Comparison of ENCODE assay signal across 9 cellular contexts in genomic region chr20:1377984-1378742, GRCh38. TPM values are rescaled to one million over a fixed set of nuclear protein-coding genes. Genes with fewer than 3 reads are reported as not detected.
DNase-seq lines count a peak whose midpoint lies in the region; ATAC-seq, FAIRE-seq and TF ChIP-seq lines count a peak whose summit lies in the region.
"Had no signal": no experiment of that assay in that cellular context is flagged by ENCODE, and none has a peak within 500 bp of the region (broad histone marks: within the 10 kb centered on the region; RNA-seq: fewer than 3 reads in every experiment).

No MANE protein-coding gene starts in this region.

- no peak overlapping the region for H2AK5ac ChIP-seq in H1 (ENCODE audit: low read depth, low read length)

- no peak overlapping the region for H3K9ac ChIP-seq in H1 (replicated peaks in 1 of 4; ENCODE audit: extremely low read depth in 1 of 4, low read depth in 3 of 4, low read length in 3 of 4)

- H3K56ac ChIP-seq in H1 (replicated peaks; ENCODE audit: insufficient read length, low read depth, low read length): no peak overlapping the region

- DNase-seq in RKO (ENCODE audit: low spot score) (peak; percentile 38), H1 (ENCODE audit: low read depth in 1 of 2, low spot score in 2 of 2) (no peak), NCI-H2029 (lab: John Stamatoyannopoulos, UW) (no peak), ecto neural progenitor cell (ENCODE audit: low spot score) (no peak), Peyer's patch (no peak)
- DNase-seq: NCI-H187 had no signal

- H4K8ac ChIP-seq in H1 (ENCODE audit: extremely low read depth, insufficient read depth, low read length): peak overlapping the region; percentile 29; the same call in 1 of the 2 replicates

- H3K23me2 ChIP-seq in H1 (ENCODE audit: low read depth, low read length): no peaks in the 10 kb centered on the region

- no peak overlapping the region for H3K4me3 ChIP-seq in H1 (ENCODE audit: extremely low read depth in 1 of 4, insufficient read depth in 2 of 4, low read depth in 3 of 4, low read length in 4 of 4)
- no peak overlapping the region for H3K4me3 ChIP-seq in skin epidermis
- H3K4me3 ChIP-seq in Peyer's patch: no peak overlapping the region

- no peak for TF ChIP-seq EP300 in H1 (IDR thresholded peaks at IDR 0.05; ENCODE audit: borderline replicate concordance in 1 of 2, low read depth in 2 of 2, low read length in 2 of 2)

- H2AFZ ChIP-seq in H1 (ENCODE audit: low read length): no peak overlapping the region

- no peak for TF ChIP-seq RAD21 in H1 (IDR thresholded peaks at IDR 0.05 in 1 of 2, conservative IDR thresholded peaks at IDR 0.05 in 1 of 2; ENCODE audit: low read depth in 2 of 2, low read length in 2 of 2)

- H3K4me1 ChIP-seq in H1 (replicated peaks in 1 of 4; ENCODE audit: control insufficient read depth in 3 of 4, insufficient read depth in 4 of 4, low read length in 3 of 4) (peaks cover 0 to 17% (median 2%) of the 10 kb centered on the region in 4 experiments; a peak in 4 of 7 replicates), Peyer's patch (peaks cover 0 to 62% (median 6%) of the 10 kb centered on the region in 4 donors)

- H3K18ac ChIP-seq in H1 (ENCODE audit: extremely low read depth, low read length): no peak overlapping the region

- H3K79me1 ChIP-seq in H1 (ENCODE audit: low read depth, low read length): peaks cover 31% of the 10 kb centered on the region

- TF ChIP-seq CTCF in H1 (IDR thresholded peaks at IDR 0.05; ENCODE audit: control extremely low read depth in 1 of 3, insufficient read depth in 1 of 3, low read depth in 1 of 3, low read length in 3 of 3) (no peak), Peyer's patch (IDR thresholded peaks at IDR 0.05) (no peak)

- no peak overlapping the region for H3K27ac ChIP-seq in H1 (ENCODE audit: low read depth, low read length)
- H3K27ac ChIP-seq in skin epidermis: peak overlapping the region in 18 of 21 experiments; percentile 2 to 72 (median 48)
- peak overlapping the region in 1 of 4 donors; percentile 59 for H3K27ac ChIP-seq in Peyer's patch

- no peak overlapping the region for H4K5ac ChIP-seq in H1 (ENCODE audit: insufficient read length, low read depth, low read length)

- H3K4me2 ChIP-seq in H1 (ENCODE audit: insufficient read depth in 1 of 2, low read depth in 2 of 2, low read length in 2 of 2): no peak overlapping the region

- no peak overlapping the region for H2BK5ac ChIP-seq in H1 (ENCODE audit: low read depth, low read length)

- no peaks in the 10 kb centered on the region for H3K27me3 ChIP-seq in H1 (replicated peaks in 1 of 4; ENCODE audit: control insufficient read depth in 3 of 4, extremely low read depth in 1 of 4, insufficient read depth in 3 of 4, low read length in 3 of 4)
- H3K27me3 ChIP-seq in Peyer's patch: no peaks in the 10 kb centered on the region

- no peak overlapping the region for H3K23ac ChIP-seq in H1 (ENCODE audit: insufficient read length)

- no peak overlapping the region for H3K4ac ChIP-seq in H1 (replicated peaks; ENCODE audit: insufficient read length, low read depth, low read length)

- POLR2A ChIA-PET in H1 (lab: Charles Lee; ENCODE audit: partially characterized antibody): interaction anchor here (1.2 to 2.1 kb wide), 3 partner anchors 8 to 86 kb away, joined by 3 to 7 read pairs (median 3); no protein-coding TSS in a partner anchor

- H2BK20ac ChIP-seq in H1 (ENCODE audit: low read length): no peak overlapping the region

- H4K91ac ChIP-seq in H1 (replicated peaks; ENCODE audit: insufficient read length, low read length): no peak overlapping the region

- FAIRE-seq in H1 (lab: Jason Lieb, UNC): no peak
- FAIRE-seq: GM18507 had no signal

- H2BK12ac ChIP-seq in H1 (ENCODE audit: low read depth, low read length): no peak overlapping the region

- peak; percentile 15 for ATAC-seq in GM21390 (IDR thresholded peaks at IDR 0.05; ENCODE audit: unreplicated experiment)

- H2BK15ac ChIP-seq in H1 (ENCODE audit: low read length): no peak overlapping the region

- H3K36me3 ChIP-seq in H1 (ENCODE audit: control insufficient read depth in 2 of 4, insufficient read depth in 4 of 4, low read length in 3 of 4) (peaks cover 6 to 11% (median 10%) of the 10 kb centered on the region in 4 experiments; a peak in 7 of 8 replicates), Peyer's patch (peaks cover 0 to 18% (median under 1%) of the 10 kb centered on the region in 3 donors)

- 84% methylated on average over 6 of the region's 6 CpGs; no CpG with 5 or more reads in 1 of the 2 experiments for WGBS in H1 (ENCODE audit: extremely low coverage in 1 of 2, insufficient coverage in 1 of 2, insufficient read length in 1 of 2, insufficient replicate concordance in 2 of 2, low coverage in 1 of 2, low lambda C conversion rate in 2 of 2, missing lambda C conversion rate in 1 of 2), 2 experiments

- peaks cover 24 to 53% of the 10 kb centered on the region in 2 experiments for H4K20me1 ChIP-seq in H1 (replicated peaks in 1 of 2; ENCODE audit: control insufficient read depth in 1 of 2, insufficient read depth in 2 of 2, low read length in 2 of 2)

- H3K14ac ChIP-seq in H1 (ENCODE audit: insufficient read length): no peak overlapping the region

- no peak overlapping the region for H2BK120ac ChIP-seq in H1 (replicated peaks; ENCODE audit: low read depth, low read length)

- TF ChIP-seq POLR2A in H1 (IDR thresholded peaks at IDR 0.05; ENCODE audit: control extremely low read depth in 1 of 2, low read depth in 2 of 2, low read length in 2 of 2) (no peak), Peyer's patch (IDR thresholded peaks at IDR 0.05) (no peak)

- H3K9me3 ChIP-seq in H1 (ENCODE audit: insufficient read depth in 2 of 2, low read depth in 1 of 2, low read length in 1 of 2) (no peaks in the 10 kb centered on the region), Peyer's patch (no peaks in the 10 kb centered on the region)

- CTCF ChIA-PET in H1 (lab: Charles Lee; ENCODE audit: partially characterized antibody): interaction anchor here (1.4 to 1.7 kb wide), 2 partner anchors 59 to 65 kb away, joined by 4 read pairs; no protein-coding TSS in a partner anchor

- peaks cover 21 to 90% of the 10 kb centered on the region in 2 experiments for H3K79me2 ChIP-seq in H1 (ENCODE audit: control insufficient read depth in 1 of 2, insufficient read depth in 2 of 2, low read length in 2 of 2)

TF ChIP-seq in H1, 55 proteins besides CTCF, POLR2A, EP300 and RAD21:
- TF ChIP-seq BACH1 (IDR thresholded peaks at IDR 0.05; ENCODE audit: low read length) (no peak), ZNF274 (IDR thresholded peaks at IDR 0.05; ENCODE audit: borderline replicate concordance, extremely low read depth, low read length) (no peak), CHD2 (IDR thresholded peaks at IDR 0.05; ENCODE audit: low read length) (no peak), CREB1 (IDR thresholded peaks at IDR 0.05) (no peak), MAX (IDR thresholded peaks at IDR 0.05) (no peak), CEBPB (IDR thresholded peaks at IDR 0.05; ENCODE audit: low read depth, low read length) (no peak)

RNA-seq across cellular contexts. Expression of gene FKBP1A, which starts 14.7 kb away (rescaled TPM):
- total RNA-seq in H1 (2021; fragmentation: NEBNext Ultra II Directional; extraction: Animal tissue kit (Norgen Biotek cat#: 25700)): 243 and 250 TPM in 2 replicates
- polyA plus RNA-seq in H1 (2011; rRNA removed): 583 and 685 TPM in 2 replicates
- 454 TPM for polyA plus RNA-seq in H1 (2011; cell fraction: cytosol; rRNA removed)
- polyA plus RNA-seq in H1 (2011; cell fraction: nucleus; rRNA removed): 218 TPM
- 324 to 404 TPM (median 351 TPM) in 4 replicates for polyA plus RNA-seq in H1 (2012, experiment 1 of 2)
- polyA plus RNA-seq in H1 (2012, experiment 2 of 2): 485 TPM
- 192 TPM for polyA plus RNA-seq in H1 (2013, experiment 1 of 2)
- polyA plus RNA-seq in H1 (2013, experiment 2 of 2): 207 TPM
- 384 and 553 TPM in 2 replicates for polyA minus RNA-seq in H1 (2011; rRNA and poly(A)+ RNA removed)
- 108 TPM for polyA minus RNA-seq in H1 (2011; cell fraction: cytosol; rRNA and poly(A)+ RNA removed)
- polyA minus RNA-seq in H1 (2011; cell fraction: nucleus; rRNA and poly(A)+ RNA removed): 113 TPM
- 100 to 1,000 TPM in 2 of 4 donors, 10 to 100 TPM in 2; 76.9 to 165 (median 98.5) TPM for total RNA-seq in Peyer's patch

RNA-seq across cellular contexts. Expression of gene SDCBP2, which starts 49.2 kb away (rescaled TPM):
- total RNA-seq in H1 (2021; fragmentation: NEBNext Ultra II Directional; extraction: Animal tissue kit (Norgen Biotek cat#: 25700)): 3.6 and 4.2 TPM in 2 replicates
- polyA plus RNA-seq in H1 (2011; rRNA removed): 5.9 and 6.7 TPM in 2 replicates
- polyA plus RNA-seq in H1 (2011; cell fraction: cytosol; rRNA removed): 7.0 TPM
- polyA plus RNA-seq in H1 (2011; cell fraction: nucleus; rRNA removed): 5.8 TPM
- polyA plus RNA-seq in H1 (2012, experiment 1 of 2): 3.0 to 6.0 TPM (median 5.0 TPM) in 4 replicates
- polyA plus RNA-seq in H1 (2012, experiment 2 of 2): 3.0 TPM
- polyA plus RNA-seq in H1 (2013, experiment 1 of 2): 3.0 TPM
- polyA plus RNA-seq in H1 (2013, experiment 2 of 2): 2.9 TPM
- 1.4 and 1.5 TPM in 2 replicates for polyA minus RNA-seq in H1 (2011; rRNA and poly(A)+ RNA removed)
- 2.7 TPM for polyA minus RNA-seq in H1 (2011; cell fraction: cytosol; rRNA and poly(A)+ RNA removed)
- polyA minus RNA-seq in H1 (2011; cell fraction: nucleus; rRNA and poly(A)+ RNA removed): 1.1 TPM
- 100 to 1,000 TPM in 3 of 4 donors, 10 to 100 TPM in 1; 29.7 to 361 (median 306) TPM for total RNA-seq in Peyer's patch
